Comparison of ENCODE assay signal across 8 cellular contexts in genomic region chr4:153222162-153222789, GRCh38. TPM values are rescaled to one million over a fixed set of nuclear protein-coding genes. Genes with fewer than 3 reads are reported as not detected.
DNase-seq lines count a peak whose midpoint lies in the region; ATAC-seq and TF ChIP-seq lines count a peak whose summit lies in the region.

No MANE protein-coding gene starts in this region.

- peak overlapping the region; percentile 93 to 94 for H3K27ac ChIP-seq in breast epithelium
- no peak overlapping the region for H3K27ac ChIP-seq in iPS-18a (ENCODE audit: low read length)

- no peak for DNase-seq in AG09309 (ENCODE audit: low read depth)
- DNase-seq in SK-N-DZ (ENCODE audit: low spot score): peak; percentile 73
- DNase-seq in breast epithelium (ENCODE audit: low spot score in 2 of 2): peak in 1 of 2 donors; percentile 56
- no peak for DNase-seq in retinal pigment epithelial cell (ENCODE audit: low read depth)
- no peak for DNase-seq in MV-4-11 (lab: John Stamatoyannopoulos, UW)

- H3K4me3 ChIP-seq in AG09309 (ENCODE audit: control insufficient read depth, low read depth, low read length) (peak overlapping the region; percentile 81), breast epithelium (peak overlapping the region; percentile 60 to 79 (median 78)), iPS-18a (ENCODE audit: low read length) (peak overlapping the region; percentile 78), retinal pigment epithelial cell (ENCODE audit: low read length) (peak overlapping the region; percentile 63)

- H3K36me3 ChIP-seq in breast epithelium (no peaks in the 10 kb centered on the region), iPS-18a (ENCODE audit: control insufficient read depth, low read depth, low read length) (peaks cover 5% of the 10 kb centered on the region)

- ATAC-seq in GM18867 (IDR thresholded peaks at IDR 0.05; ENCODE audit: unreplicated experiment): peak; percentile 7
- peak; percentile 37 for ATAC-seq in HG03159 (IDR thresholded peaks at IDR 0.05; ENCODE audit: unreplicated experiment)

- no peaks in the 10 kb centered on the region for H3K9me3 ChIP-seq in breast epithelium
- H3K9me3 ChIP-seq in iPS-18a (ENCODE audit: control insufficient read depth, low read depth, low read length): no peaks in the 10 kb centered on the region

- TF ChIP-seq CTCF in AG09309 (IDR thresholded peaks at IDR 0.05; ENCODE audit: control insufficient read depth, insufficient read depth, low read depth, low read length, missing control alignments): no peak
- TF ChIP-seq CTCF in breast epithelium (IDR thresholded peaks at IDR 0.05): no peak
- no peak for TF ChIP-seq CTCF in retinal pigment epithelial cell (conservative IDR thresholded peaks at IDR 0.05; ENCODE audit: low read depth, low read length)

- H3K9ac ChIP-seq in iPS-18a (ENCODE audit: low read length): peak overlapping the region; percentile 51

- TF ChIP-seq POLR2A in breast epithelium (IDR thresholded peaks at IDR 0.05): peak; percentile 26

- H3K27me3 ChIP-seq in breast epithelium (no peaks in the 10 kb centered on the region), iPS-18a (ENCODE audit: control insufficient read depth, insufficient read depth, low read length) (peaks cover 25% of the 10 kb centered on the region)

- H3K4me1 ChIP-seq in breast epithelium: peaks cover 0 to 4% of the 10 kb centered on the region in 2 donors
- H3K4me1 ChIP-seq in iPS-18a (ENCODE audit: control insufficient read depth, low read depth, low read length): peaks cover 9% of the 10 kb centered on the region

- intact Hi-C loops in breast epithelium (cut with DNase I; ENCODE audit: low total_unique reads): no loop called here

RNA-seq across cellular contexts. Expression of gene TRIM2, which starts 18.0 kb away (rescaled TPM):
- 27.6 and 36.5 TPM in 2 replicates for polyA plus RNA-seq in SK-N-DZ (2014; cell fraction: cytosol; rRNA removed)
- polyA plus RNA-seq in SK-N-DZ (2014; cell fraction: nucleus; rRNA removed): 18.9 and 20.8 TPM in 2 replicates
- 100 to 1,000 TPM in 1 of 3 donors, 10 to 100 TPM in 2; 26.7 to 109 (median 52.4) TPM for total RNA-seq in breast epithelium
